In genomic region chr20:53769041-53769440, GRCh38 we compare ENCODE assay signal across 28 cellular contexts.
DNase-seq lines count a peak whose midpoint lies in the region; ATAC-seq, FAIRE-seq and TF ChIP-seq lines count a peak whose summit lies in the region.
"Had no signal": no experiment of that assay in that cellular context is flagged by ENCODE, and none has a peak within 500 bp of the region (broad histone marks: within the 10 kb centered on the region; RNA-seq: fewer than 3 reads in every experiment).

No MANE protein-coding gene starts in this region.

- H2AK5ac ChIP-seq in mesendoderm (ENCODE audit: low read length): no peak overlapping the region

- WGBS in hepatocyte (ENCODE audit: low lambda C conversion rate, missing lambda C conversion rate): 9% methylated on average over 5 of the region's 5 CpGs
- no CpG with 5 or more reads among the region's 5 CpGs for WGBS in mesendoderm (ENCODE audit: extremely low coverage, insufficient coverage, low lambda C conversion rate)

- no peak overlapping the region for H2BK120ac ChIP-seq in mesendoderm (ENCODE audit: low read depth, low read length)

- H2BK5ac ChIP-seq in mesendoderm (ENCODE audit: low read length): no peak overlapping the region

- H3K27me3 ChIP-seq in ACC112 (ENCODE audit: insufficient read depth, low read length) (no peaks in the 10 kb centered on the region), hepatocyte (no peaks in the 10 kb centered on the region), mesendoderm (ENCODE audit: insufficient read depth, low read length, poor library complexity) (no peaks in the 10 kb centered on the region)
- H3K27me3 ChIP-seq: sigmoid colon, testis had no signal

- no peak for TF ChIP-seq CTCF in hepatocyte (IDR thresholded peaks at IDR 0.05; ENCODE audit: poor library complexity)

- H3K18ac ChIP-seq in mesendoderm (ENCODE audit: low read length): no peak overlapping the region

- H3K4me3 ChIP-seq in ACC112 (ENCODE audit: low read depth, low read length) (no peak overlapping the region), hepatocyte (no peak overlapping the region), mesendoderm (ENCODE audit: low read length) (no peak overlapping the region)
- H3K4me3 ChIP-seq: sigmoid colon, testis had no signal

- H3K23ac ChIP-seq in mesendoderm (ENCODE audit: low read length): no peak overlapping the region

- no peak overlapping the region for H3K9ac ChIP-seq in mesendoderm (ENCODE audit: low read length)

- H4K8ac ChIP-seq in mesendoderm (ENCODE audit: low read depth, low read length): no peak overlapping the region

- H3K9me3 ChIP-seq in T-helper 17 cell (ENCODE audit: control insufficient read depth, low read length, poor library complexity, severe bottlenecking) (no peaks in the 10 kb centered on the region), hepatocyte (ENCODE audit: low read depth) (no peaks in the 10 kb centered on the region)
- H3K9me3 ChIP-seq: sigmoid colon, testis had no signal

- H3K4me1 ChIP-seq in ACC112 (ENCODE audit: control insufficient read depth, insufficient read depth, low read length, unreplicated experiment) (peaks cover 27% of the 10 kb centered on the region), hepatocyte (ENCODE audit: insufficient read depth) (peaks cover 29% of the 10 kb centered on the region), mesendoderm (ENCODE audit: control insufficient read depth, low read depth, low read length) (no peaks in the 10 kb centered on the region)
- H3K4me1 ChIP-seq: testis had no signal

- H3K36me3 ChIP-seq in ACC112 (ENCODE audit: insufficient read depth, low read length): no peaks in the 10 kb centered on the region
- H3K36me3 ChIP-seq in hepatocyte (replicated peaks; ENCODE audit: insufficient read depth, low read depth): no peaks in the 10 kb centered on the region
- no peaks in the 10 kb centered on the region for H3K36me3 ChIP-seq in mesendoderm (ENCODE audit: control insufficient read depth, insufficient read depth, low read length)
- H3K36me3 ChIP-seq: sigmoid colon had no signal

- no peak overlapping the region for H4K5ac ChIP-seq in mesendoderm (ENCODE audit: low read length)

- no peak overlapping the region for H3K4me3 Mint-ChIP-seq in T-helper 17 cell
- H3K4me3 Mint-ChIP-seq in stimulated activated naive B cell treated with anti-CD40 and anti-IgM and Interleukin-4, amounts not matched to agents 10 μg/mL and 1 μg/mL and 100 μg/mL, for 72 hours: no peak overlapping the region
- H3K4me3 Mint-ChIP-seq: activated CD4-positive, alpha-beta memory T cell treated with anti-CD3 and anti-CD28 coated beads for 36 hours; activated naive CD4-positive, alpha-beta T cell treated with anti-CD3 and anti-CD28 coated beads for 36 hours; CD4-positive, alpha-beta T cell; naive thymus-derived CD8-positive, alpha-beta T cell; stimulated activated memory B cell treated with anti-CD40 and anti-IgM and Interleukin-4, amounts not matched to agents 10 μg/mL and 1 μg/mL and 100 μg/mL, for 72 hours had no signal

- H2BK15ac ChIP-seq in mesendoderm (replicated peaks; ENCODE audit: low read depth): no peak overlapping the region

- no peaks in the 10 kb centered on the region for H3K36me3 Mint-ChIP-seq in T-helper 17 cell (ENCODE audit: low read depth)
- no peaks in the 10 kb centered on the region for H3K36me3 Mint-ChIP-seq in stimulated activated naive B cell treated with anti-CD40 and anti-IgM and Interleukin-4, amounts not matched to agents 10 μg/mL and 1 μg/mL and 100 μg/mL, for 72 hours
- H3K36me3 Mint-ChIP-seq: activated CD4-positive, alpha-beta memory T cell treated with anti-CD3 and anti-CD28 coated beads for 36 hours; naive thymus-derived CD8-positive, alpha-beta T cell; stimulated activated memory B cell treated with anti-CD40 and anti-IgM and Interleukin-4, amounts not matched to agents 10 μg/mL and 1 μg/mL and 100 μg/mL, for 72 hours had no signal

- peak; percentile 46 for FAIRE-seq in HTR-8/SVneo (lab: Jason Lieb, UNC)
- FAIRE-seq: GM12891 had no signal

- H4K20me1 ChIP-seq in hepatocyte (ENCODE audit: insufficient read depth, poor library complexity, severe bottlenecking): no peaks in the 10 kb centered on the region

- H3K9me2 ChIP-seq in hepatocyte (replicated peaks; ENCODE audit: insufficient read depth): no peaks in the 10 kb centered on the region

- H3K27ac ChIP-seq in ACC112 (ENCODE audit: low read depth, low read length) (no peak overlapping the region), hepatocyte (peak overlapping the region; percentile 51), mesendoderm (ENCODE audit: low read depth, low read length) (no peak overlapping the region)
- H3K27ac ChIP-seq: sigmoid colon, testis had no signal

- H2AFZ ChIP-seq in ACC112 (ENCODE audit: low read length, unreplicated experiment): peak overlapping the region; percentile 66
- H2AFZ ChIP-seq in hepatocyte: peak overlapping the region; percentile 22

- ATAC-seq in T-helper 17 cell (no peak), HG03196 (IDR thresholded peaks at IDR 0.05; ENCODE audit: unreplicated experiment) (no peak)
- ATAC-seq in stimulated activated naive B cell treated with anti-CD40 and anti-IgM and Interleukin-4, amounts not matched to agents 10 μg/mL and 1 μg/mL and 100 μg/mL, for 72 hours (replicated peaks): no peak
- ATAC-seq: left colon; naive thymus-derived CD8-positive, alpha-beta T cell; stimulated activated memory B cell treated with anti-CD40 and anti-IgM and Interleukin-4, amounts not matched to agents 10 μg/mL and 1 μg/mL and 100 μg/mL, for 72 hours had no signal

- H3K9me3 Mint-ChIP-seq in stimulated activated naive B cell treated with anti-CD40 and anti-IgM and Interleukin-4, amounts not matched to agents 10 μg/mL and 1 μg/mL and 100 μg/mL, for 72 hours: no peaks in the 10 kb centered on the region
- H3K9me3 Mint-ChIP-seq: activated CD4-positive, alpha-beta memory T cell treated with anti-CD3 and anti-CD28 coated beads for 36 hours; activated naive CD4-positive, alpha-beta T cell treated with anti-CD3 and anti-CD28 coated beads for 36 hours; CD4-positive, alpha-beta T cell; naive thymus-derived CD8-positive, alpha-beta T cell; stimulated activated memory B cell treated with anti-CD40 and anti-IgM and Interleukin-4, amounts not matched to agents 10 μg/mL and 1 μg/mL and 100 μg/mL, for 72 hours had no signal

- DNase-seq in HTR-8/SVneo (ENCODE audit: insufficient read length, low spot score): peak; percentile 49
- no peak for DNase-seq in T-helper 17 cell
- no peak for DNase-seq in hepatocyte (ENCODE audit: low spot score)
- DNase-seq in COR-L47 (lab: John Stamatoyannopoulos, UW): no peak
- DNase-seq in stimulated activated naive B cell treated with anti-CD40 and anti-IgM and Interleukin-4, amounts not matched to agents 10 μg/mL and 1 μg/mL and 100 μg/mL, for 72 hours: no peak
- no peak for DNase-seq in mesendoderm
- DNase-seq: activated CD4-positive, alpha-beta memory T cell treated with anti-CD3 and anti-CD28 coated beads for 36 hours; activated CD4-positive, CD25-positive, alpha-beta regulatory T cell; activated naive CD4-positive, alpha-beta T cell treated with anti-CD3 and anti-CD28 coated beads for 36 hours; activated T-cell treated with anti-CD3 and anti-CD28 coated beads for 4 hours; anterior cingulate cortex; CD4-positive, alpha-beta T cell; central memory CD4-positive, alpha-beta T cell; DMS53; KBM-7; left colon; mesenchymal stem cell; naive thymus-derived CD8-positive, alpha-beta T cell; NCI-H1694 treated with DMSO at 0.1 percent for 48 hours; NCI-H774; posterior cingulate gyrus; sigmoid colon; T1000; testis had no signal

- peak overlapping the region; percentile 82 for H3K27ac Mint-ChIP-seq in T-helper 17 cell
- no peak overlapping the region for H3K27ac Mint-ChIP-seq in stimulated activated naive B cell treated with anti-CD40 and anti-IgM and Interleukin-4, amounts not matched to agents 10 μg/mL and 1 μg/mL and 100 μg/mL, for 72 hours
- H3K27ac Mint-ChIP-seq: activated CD4-positive, alpha-beta memory T cell treated with anti-CD3 and anti-CD28 coated beads for 36 hours; activated naive CD4-positive, alpha-beta T cell treated with anti-CD3 and anti-CD28 coated beads for 36 hours; CD4-positive, alpha-beta T cell; naive thymus-derived CD8-positive, alpha-beta T cell had no signal

- peaks cover 2% of the 10 kb centered on the region for H3K4me1 Mint-ChIP-seq in T-helper 17 cell
- H3K4me1 Mint-ChIP-seq in stimulated activated naive B cell treated with anti-CD40 and anti-IgM and Interleukin-4, amounts not matched to agents 10 μg/mL and 1 μg/mL and 100 μg/mL, for 72 hours: peaks cover 10 to 15% of the 10 kb centered on the region in 2 donors

- H3K56ac ChIP-seq in mesendoderm (ENCODE audit: low read length): no peak overlapping the region

- H3K79me1 ChIP-seq in mesendoderm (ENCODE audit: low read length): no peaks in the 10 kb centered on the region

- no peak overlapping the region for H3K4ac ChIP-seq in mesendoderm (ENCODE audit: low read depth, low read length)

- no peaks in the 10 kb centered on the region for H3K27me3 Mint-ChIP-seq in T-helper 17 cell
- no peaks in the 10 kb centered on the region for H3K27me3 Mint-ChIP-seq in stimulated activated naive B cell treated with anti-CD40 and anti-IgM and Interleukin-4, amounts not matched to agents 10 μg/mL and 1 μg/mL and 100 μg/mL, for 72 hours
- H3K27me3 Mint-ChIP-seq: activated CD4-positive, alpha-beta memory T cell treated with anti-CD3 and anti-CD28 coated beads for 36 hours; CD4-positive, alpha-beta T cell; naive thymus-derived CD8-positive, alpha-beta T cell; stimulated activated memory B cell treated with anti-CD40 and anti-IgM and Interleukin-4, amounts not matched to agents 10 μg/mL and 1 μg/mL and 100 μg/mL, for 72 hours had no signal

- H3K4me2 ChIP-seq in hepatocyte: peak overlapping the region; percentile 46
- H3K4me2 ChIP-seq in mesendoderm (ENCODE audit: low read length): no peak overlapping the region

- no peaks in the 10 kb centered on the region for H3K79me2 ChIP-seq in ACC112 (ENCODE audit: control insufficient read depth, insufficient read depth, low read length, unreplicated experiment)
- H3K79me2 ChIP-seq in hepatocyte: no peaks in the 10 kb centered on the region
- no peaks in the 10 kb centered on the region for H3K79me2 ChIP-seq in mesendoderm (ENCODE audit: control insufficient read depth, insufficient read depth, low read length)
